1 cellular context compared by ENCODE assay signal in the genomic region with DNA sequence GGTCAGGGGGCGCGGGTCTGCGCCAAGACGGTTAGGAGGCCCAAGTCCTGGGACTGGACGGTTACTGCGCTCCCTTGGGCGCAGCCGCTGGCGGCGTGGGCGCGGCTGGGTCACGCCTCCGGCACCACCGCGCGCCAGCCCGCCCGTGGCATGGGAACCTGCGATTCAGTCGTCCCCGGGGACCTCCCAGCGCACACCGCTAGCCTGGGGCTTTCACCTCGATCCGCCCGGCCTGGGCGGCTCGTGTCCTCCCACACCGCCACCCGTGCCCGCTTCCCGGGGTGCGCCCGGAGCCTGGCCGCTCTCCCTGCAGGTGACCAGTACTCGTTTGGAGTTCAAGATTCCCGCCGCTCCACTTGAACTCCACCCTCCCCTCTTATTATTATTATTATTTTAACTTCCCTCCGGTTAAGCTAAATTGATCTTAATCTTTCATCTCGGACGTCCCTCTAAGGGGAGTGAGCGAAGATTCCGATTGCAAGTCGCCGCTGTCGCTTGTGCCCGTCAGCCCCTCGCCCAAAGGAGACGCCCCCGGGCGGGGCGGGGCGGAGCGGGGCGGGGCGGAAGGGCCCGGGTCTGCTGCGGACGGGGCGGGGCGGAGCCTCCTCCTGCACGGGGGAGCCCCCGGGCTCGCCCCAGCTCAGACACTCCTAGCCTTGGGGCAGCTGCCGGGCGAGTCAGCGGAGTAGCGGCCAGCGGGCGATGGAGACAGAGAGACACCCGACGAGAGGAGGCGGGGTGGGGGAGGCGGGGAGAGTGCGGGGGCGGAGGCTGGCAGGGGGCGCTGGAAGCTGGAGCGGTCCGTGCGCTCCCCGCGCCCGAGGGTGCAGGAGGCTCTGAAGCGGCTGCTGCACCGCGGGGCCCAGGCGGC.
TF ChIP-seq lines count a peak whose summit lies in the region.

A gene with protein sequence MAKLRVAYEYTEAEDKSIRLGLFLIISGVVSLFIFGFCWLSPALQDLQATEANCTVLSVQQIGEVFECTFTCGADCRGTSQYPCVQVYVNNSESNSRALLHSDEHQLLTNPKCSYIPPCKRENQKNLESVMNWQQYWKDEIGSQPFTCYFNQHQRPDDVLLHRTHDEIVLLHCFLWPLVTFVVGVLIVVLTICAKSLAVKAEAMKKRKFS (plus strand): TSS at position 643 of the 871 bp plus-strand sequence. CDS start 445 bp downstream, outside the sequence.

TF ChIP-seq in GM12878, 131 proteins besides CTCF, POLR2A, EP300 and RAD21 (continued from another document):
- TF ChIP-seq CEBPZ (IDR thresholded peaks at IDR 0.05; ENCODE audit: low read depth, low read length) (no peak), STAT3 (IDR thresholded peaks at IDR 0.05; ENCODE audit: low read depth, low read length) (no peak)
- TF ChIP-seq, protein P1, sequence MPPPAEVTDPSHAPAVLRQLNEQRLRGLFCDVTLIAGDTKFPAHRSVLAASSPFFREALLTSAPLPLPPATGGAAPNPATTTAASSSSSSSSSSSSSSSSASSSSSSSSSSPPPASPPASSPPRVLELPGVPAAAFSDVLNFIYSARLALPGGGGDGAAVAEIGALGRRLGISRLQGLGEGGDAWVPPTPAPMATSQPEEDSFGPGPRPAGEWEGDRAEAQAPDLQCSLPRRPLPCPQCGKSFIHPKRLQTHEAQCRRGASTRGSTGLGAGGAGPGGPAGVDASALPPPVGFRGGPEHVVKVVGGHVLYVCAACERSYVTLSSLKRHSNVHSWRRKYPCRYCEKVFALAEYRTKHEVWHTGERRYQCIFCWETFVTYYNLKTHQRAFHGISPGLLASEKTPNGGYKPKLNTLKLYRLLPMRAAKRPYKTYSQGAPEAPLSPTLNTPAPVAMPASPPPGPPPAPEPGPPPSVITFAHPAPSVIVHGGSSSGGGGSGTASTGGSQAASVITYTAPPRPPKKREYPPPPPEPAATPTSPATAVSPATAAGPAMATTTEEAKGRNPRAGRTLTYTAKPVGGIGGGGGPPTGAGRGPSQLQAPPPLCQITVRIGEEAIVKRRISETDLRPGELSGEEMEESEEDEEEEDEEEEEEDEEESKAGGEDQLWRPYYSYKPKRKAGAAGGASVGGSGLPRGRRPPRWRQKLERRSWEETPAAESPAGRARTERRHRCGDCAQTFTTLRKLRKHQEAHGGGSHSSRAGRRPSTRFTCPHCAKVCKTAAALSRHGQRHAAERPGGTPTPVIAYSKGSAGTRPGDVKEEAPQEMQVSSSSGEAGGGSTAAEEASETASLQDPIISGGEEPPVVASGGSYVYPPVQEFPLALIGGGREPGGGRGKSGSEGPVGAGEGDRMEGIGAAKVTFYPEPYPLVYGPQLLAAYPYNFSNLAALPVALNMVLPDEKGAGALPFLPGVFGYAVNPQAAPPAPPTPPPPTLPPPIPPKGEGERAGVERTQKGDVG (CRISPR knock-in tag; IDR thresholded peaks at IDR 0.05): no peak
TF ChIP-seq in GM12878: peak in this region for 18.
